ENCODE assay signal across 1 cellular context in genomic region chr11:518463-519202, GRCh38.
A peak's percentile ranks its signal among the peaks of the same experiment; 100 is the strongest.
TF ChIP-seq lines count a peak whose summit lies in the region.

No MANE protein-coding gene starts in this region.

TF ChIP-seq in K562, 482 proteins besides CTCF, POLR2A, EP300 and RAD21 (continued from another document and continues in another):
- TF ChIP-seq ATF6 (CRISPR knock-in tag; IDR thresholded peaks at IDR 0.05) = peak; percentile 99
- peak; percentile 76 for TF ChIP-seq EP400 (IDR thresholded peaks at IDR 0.05)
- no peak for TF ChIP-seq ZBED1 (IDR thresholded peaks at IDR 0.05)
- no peak for TF ChIP-seq PKNOX1 (IDR thresholded peaks at IDR 0.05)
- TF ChIP-seq ZNF740 (CRISPR knock-in tag; IDR thresholded peaks at IDR 0.05) = 0 out of 2 replicates have a peak, but pooled peaks have one; percentile 32
- 0 out of 4 replicates have a peak, but pooled peaks of 1 of the 2 experiments have one; percentile 21 for TF ChIP-seq ZNF740 (tag; IDR thresholded peaks at IDR 0.05)
- 0 out of 2 replicates have a peak, but pooled peaks have one; percentile 60 for TF ChIP-seq CBFB (CRISPR knock-in tag; IDR thresholded peaks at IDR 0.05)
- TF ChIP-seq RCOR1 (IDR thresholded peaks at IDR 0.05; ENCODE audit: borderline replicate concordance in 1 of 2, low read depth in 2 of 2, low read length in 2 of 2) = peak in 1 of 2 experiments; percentile 58; a peak in 1 of 4 replicates
- TF ChIP-seq NR2C1 (IDR thresholded peaks at IDR 0.05) = no peak
- no peak for TF ChIP-seq NR2C1 (tag; IDR thresholded peaks at IDR 0.05)
- no peak for TF ChIP-seq ZNF436 (CRISPR knock-in tag; IDR thresholded peaks at IDR 0.05)
- TF ChIP-seq HDAC6 (IDR thresholded peaks at IDR 0.05; ENCODE audit: low read depth, low read length) = no peak
- TF ChIP-seq ZNF79 (CRISPR knock-in tag; IDR thresholded peaks at IDR 0.05; ENCODE audit: low read depth) = no peak
- no peak for TF ChIP-seq PREB (CRISPR knock-in tag; IDR thresholded peaks at IDR 0.05)
- peak; percentile 80; the same call in 1 of the 2 replicates for TF ChIP-seq FOXP1 (CRISPR knock-in tag; IDR thresholded peaks at IDR 0.05)
- TF ChIP-seq STAT6 (CRISPR knock-in tag; IDR thresholded peaks at IDR 0.05) = no peak
- peak; percentile 8; the same call in 1 of the 2 replicates for TF ChIP-seq RHOXF2B (CRISPR knock-in tag; conservative IDR thresholded peaks at IDR 0.05)
- no peak for TF ChIP-seq DDX20 (tag; IDR thresholded peaks at IDR 0.05; ENCODE audit: low read depth)
- no peak for TF ChIP-seq ZHX1 (conservative IDR thresholded peaks at IDR 0.05; ENCODE audit: low read length)
- TF ChIP-seq ZNF277 (CRISPR knock-in tag; IDR thresholded peaks at IDR 0.05; ENCODE audit: borderline replicate concordance) = no peak
- peak; percentile 27; the same call in 1 of the 2 replicates for TF ChIP-seq AFF4 (CRISPR knock-in tag; IDR thresholded peaks at IDR 0.05)
- no peak for TF ChIP-seq PHB (CRISPR knock-in tag; IDR thresholded peaks at IDR 0.05)
- peak; percentile 97 for TF ChIP-seq TARDBP (IDR thresholded peaks at IDR 0.05)
- TF ChIP-seq HDAC1 (IDR thresholded peaks at IDR 0.05) = no peak
- TF ChIP-seq ETV5 (CRISPR knock-in tag; IDR thresholded peaks at IDR 0.05; ENCODE audit: low read depth) = peak; percentile 73; the same call in 1 of the 2 replicates
- peak; percentile 76 for TF ChIP-seq ARID4B (CRISPR knock-in tag; IDR thresholded peaks at IDR 0.05)
- no peak for TF ChIP-seq ELK3 (CRISPR knock-in tag; IDR thresholded peaks at IDR 0.05)
- TF ChIP-seq ZNF551 (CRISPR knock-in tag; IDR thresholded peaks at IDR 0.05) = no peak
- no peak for TF ChIP-seq ZNF655 (CRISPR knock-in tag; IDR thresholded peaks at IDR 0.05)
- peak; percentile 58; the same call in 1 of the 2 replicates for TF ChIP-seq ZNF24 (IDR thresholded peaks at IDR 0.05)
- TF ChIP-seq FOXK2 (conservative IDR thresholded peaks at IDR 0.05 in 1 of 2, IDR thresholded peaks at IDR 0.05 in 1 of 2; ENCODE audit: low read depth in 2 of 2) = peak in 1 of 2 experiments; percentile 25; a peak in 1 of 4 replicates
- TF ChIP-seq BDP1 (IDR thresholded peaks at IDR 0.05; ENCODE audit: insufficient read depth, insufficient read length) = no peak
- no peak for TF ChIP-seq ZNF41 (CRISPR knock-in tag; conservative IDR thresholded peaks at IDR 0.05)
- no peak for TF ChIP-seq RFX7 (CRISPR knock-in tag; IDR thresholded peaks at IDR 0.05)
